Comparison of ENCODE assay signal across 27 cellular contexts in genomic region chr10:121835376-121835775, GRCh38.
"Had no signal": no experiment of that assay in that cellular context is flagged by ENCODE, and none has a peak within 500 bp of the region (broad histone marks: within the 10 kb centered on the region; RNA-seq: fewer than 3 reads in every experiment).

No MANE protein-coding gene starts in this region.

- H3K4me1 ChIP-seq: left lung, lower lobe of right lung, spleen, suprapubic skin, tibial artery, vagina had no signal

- H3K27ac Mint-ChIP-seq: nephron; stimulated activated naive CD8-positive, alpha-beta T cell treated with anti-CD3 and anti-CD28 coated beads, Interleukin-15, Interleukin-2, amounts not matched to agents 100 ng/mL and 50 ng/mL, for 24 hours; type B pancreatic cell had no signal

- H3K4me1 Mint-ChIP-seq: nephron, neural crest cell had no signal

- H3K27me3 ChIP-seq: left lung, pancreas, spleen, suprapubic skin, tibial artery, vagina had no signal

- H3K27me3 Mint-ChIP-seq: naive thymus-derived CD8-positive, alpha-beta T cell; stimulated activated naive CD8-positive, alpha-beta T cell treated with anti-CD3 and anti-CD28 coated beads, Interleukin-15, Interleukin-2, amounts not matched to agents 100 ng/mL and 50 ng/mL, for 24 hours; type B pancreatic cell had no signal

- H3K4me3 ChIP-seq: left lung, lower lobe of right lung, pancreas, prostate gland, skin epidermis, spleen, suprapubic skin, thoracic aorta, tibial artery, vagina had no signal

- H3K36me3 ChIP-seq: pancreas, prostate gland, thoracic aorta had no signal

- ATAC-seq: left cardiac atrium; left lung; lower lobe of right lung; naive thymus-derived CD8-positive, alpha-beta T cell; pancreas; right cardiac atrium; sciatic nerve; stimulated activated effector memory CD8-positive, alpha-beta T cell treated with anti-CD3 and anti-CD28 coated beads, Interleukin-12 subunit alpha, Interleukin-12 subunit beta, amount 100 ng/mL, for 72 hours had no signal

- H3K27ac ChIP-seq: left lung, lower lobe of right lung, pancreas, skin epidermis, spleen, suprapubic skin, thoracic aorta, tibial artery, vagina had no signal

- H3K9me3 Mint-ChIP-seq: naive thymus-derived CD8-positive, alpha-beta T cell; nephron; neural crest cell; stimulated activated effector memory CD8-positive, alpha-beta T cell treated with anti-CD3 and anti-CD28 coated beads, Interleukin-12 subunit alpha, Interleukin-12 subunit beta, amount 100 ng/mL, for 72 hours; stimulated activated naive CD8-positive, alpha-beta T cell treated with anti-CD3 and anti-CD28 coated beads, Interleukin-15, Interleukin-2, amounts not matched to agents 100 ng/mL and 50 ng/mL, for 24 hours; type B pancreatic cell had no signal

- DNase-seq: kidney glomerular epithelial cell; left cardiac atrium; left lung; lower lobe of right lung; mammary epithelial cell; mesenchymal stem cell; naive thymus-derived CD8-positive, alpha-beta T cell; nucleus accumbens; pancreas; posterior cingulate gyrus; retina; right cardiac atrium; spleen; stimulated activated CD4-positive, alpha-beta T cell treated with anti-CD3 and anti-CD28 coated beads, Interleukin-4, amount 100 ng/mL, for 24 hours; stimulated activated naive CD4-positive, alpha-beta T cell; tibial artery had no signal

- H3K4me3 Mint-ChIP-seq: naive thymus-derived CD8-positive, alpha-beta T cell; nephron; neural crest cell; stimulated activated effector memory CD8-positive, alpha-beta T cell treated with anti-CD3 and anti-CD28 coated beads, Interleukin-12 subunit alpha, Interleukin-12 subunit beta, amount 100 ng/mL, for 72 hours; stimulated activated naive CD8-positive, alpha-beta T cell treated with anti-CD3 and anti-CD28 coated beads, Interleukin-15, Interleukin-2, amounts not matched to agents 100 ng/mL and 50 ng/mL, for 24 hours; type B pancreatic cell had no signal

- H3K9me3 ChIP-seq: left lung, lower lobe of right lung, pancreas, prostate gland, spleen, suprapubic skin, thoracic aorta, tibial artery, vagina had no signal
